In the genomic region with DNA sequence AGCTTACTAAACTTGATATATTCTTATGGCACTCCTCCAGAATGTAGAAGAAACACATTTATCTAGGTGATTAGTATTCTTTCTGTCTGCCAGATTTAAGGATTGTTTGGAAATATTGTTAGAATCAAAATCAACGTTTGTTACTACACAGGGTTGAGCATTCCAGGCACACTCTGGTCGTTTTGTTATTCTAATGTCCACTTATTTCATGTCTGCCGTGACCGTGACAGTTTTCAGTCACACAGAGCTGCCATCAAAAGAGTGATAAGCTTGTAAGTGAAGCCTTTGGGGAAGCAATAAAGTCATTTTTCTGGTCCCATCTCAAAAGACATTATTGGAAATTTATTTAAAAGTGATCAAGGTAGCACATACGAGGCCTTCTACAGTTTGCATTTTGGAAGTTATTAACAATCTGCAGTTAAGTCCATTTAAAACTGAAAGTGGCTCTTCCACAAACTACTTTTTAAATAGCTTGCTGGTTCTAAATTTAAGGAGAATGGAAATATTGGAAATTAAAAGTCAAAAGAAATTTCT, we compare ENCODE assay signal across 11 cellular contexts. TPM values are rescaled to one million over a fixed set of nuclear protein-coding genes. Genes with fewer than 3 reads are reported as not detected.
DNase-seq lines count a peak whose midpoint lies in the region; ATAC-seq and TF ChIP-seq lines count a peak whose summit lies in the region.
"Had no signal": no experiment of that assay in that cellular context is flagged by ENCODE, and none has a peak within 500 bp of the region (broad histone marks: within the 10 kb centered on the region; RNA-seq: fewer than 3 reads in every experiment).

No MANE protein-coding gene starts in this region.

- no peak overlapping the region for H3K4me3 ChIP-seq in CD8-positive, alpha-beta memory T cell (ENCODE audit: low read length)
- H3K4me3 ChIP-seq in astrocyte of the spinal cord (ENCODE audit: low read depth, low read length): no peak overlapping the region
- H3K4me3 ChIP-seq in right atrium auricular region: peak overlapping the region; percentile 1 to 16
- H3K4me3 ChIP-seq in gastrocnemius medialis: peak overlapping the region; percentile 35 to 46 (median 45)

- ATAC-seq in gastrocnemius medialis: peak in 1 of 2 donors; percentile 23

- TF ChIP-seq POLR2A in gastrocnemius medialis (IDR thresholded peaks at IDR 0.05): no peak

- H3K4me1 ChIP-seq in CD8-positive, alpha-beta memory T cell (ENCODE audit: insufficient read depth, low read length): no peaks in the 10 kb centered on the region
- H3K4me1 ChIP-seq in right atrium auricular region: peaks cover 0 to 82% of the 10 kb centered on the region in 2 donors
- peaks cover 85 to 89% of the 10 kb centered on the region in 2 donors for H3K4me1 ChIP-seq in gastrocnemius medialis

- no peaks in the 10 kb centered on the region for H3K27me3 ChIP-seq in CD8-positive, alpha-beta memory T cell (ENCODE audit: insufficient read depth, low read length, poor library complexity, severe bottlenecking)
- no peaks in the 10 kb centered on the region for H3K27me3 ChIP-seq in right atrium auricular region
- no peaks in the 10 kb centered on the region for H3K27me3 ChIP-seq in gastrocnemius medialis

- no peaks in the 10 kb centered on the region for H3K9me3 ChIP-seq in CD8-positive, alpha-beta memory T cell (ENCODE audit: low read length)
- H3K9me3 ChIP-seq in right atrium auricular region: no peaks in the 10 kb centered on the region
- H3K9me3 ChIP-seq in gastrocnemius medialis: no peaks in the 10 kb centered on the region

- CTCF ChIA-PET in CD8-positive, alpha-beta memory T cell (lab: Charles Lee): interaction anchor here (1.1 kb wide), 1 partner anchor 77 kb away, joined by 3 read pairs; no protein-coding TSS in a partner anchor

- in situ Hi-C loops in astrocyte of the spinal cord (cut with HindIII; ENCODE audit: low sequenced_read_pairs) (no loop called here), gastrocnemius medialis (cut with MboI; ENCODE audit: low sequenced_read_pairs in 4 of 4) (no loop called here)

- no peak overlapping the region for H3K4me3 Mint-ChIP-seq in CD8-positive, alpha-beta memory T cell
- no peak overlapping the region for H3K4me3 Mint-ChIP-seq in T-helper 2 cell treated with Interferon-gamma antibody and Interleukin-4, amounts not matched to agents 5 μg/mL and 100 μg/mL, for 36 hours

- no peaks in the 10 kb centered on the region for H3K4me1 Mint-ChIP-seq in CD8-positive, alpha-beta memory T cell
- H3K4me1 Mint-ChIP-seq in T-helper 2 cell treated with Interferon-gamma antibody and Interleukin-4, amounts not matched to agents 5 μg/mL and 100 μg/mL, for 36 hours (ENCODE audit: low read depth): no peaks in the 10 kb centered on the region

- intact Hi-C loops in gastrocnemius medialis (cut with DNase I; ENCODE audit: low total_unique reads): loop anchor here (2.0 to 5.0 kb wide), 2 partner anchors 70 to 217 kb away; no protein-coding TSS in a partner anchor

- no peak for DNase-seq in CD8-positive, alpha-beta memory T cell
- peak; percentile 15 for DNase-seq in astrocyte of the spinal cord (ENCODE audit: low read depth, low spot score)
- DNase-seq in right atrium auricular region (ENCODE audit: low spot score): no peak
- no peak for DNase-seq in gastrocnemius medialis
- no peak for DNase-seq in T-helper 2 cell treated with Interferon-gamma antibody and Interleukin-4, amounts not matched to agents 5 μg/mL and 100 μg/mL, for 36 hours (ENCODE audit: low spot score)
- no peak for DNase-seq in NCI-H146 (lab: John Stamatoyannopoulos, UW)
- no peak for DNase-seq in activated CD4-positive, alpha-beta T cell treated with anti-CD3 and anti-CD28 coated beads, Interleukin-2, amount 50 U/mL, for 4 hours
- no peak for DNase-seq in AG08395 (ENCODE audit: low spot score)
- DNase-seq: AML-193, midbrain, NCI-H1930 had no signal

- POLR2A ChIA-PET in CD8-positive, alpha-beta memory T cell (lab: Charles Lee): no interaction called here

- H3K27me3 Mint-ChIP-seq in CD8-positive, alpha-beta memory T cell: no peaks in the 10 kb centered on the region
- peaks cover 21% of the 10 kb centered on the region for H3K27me3 Mint-ChIP-seq in T-helper 2 cell treated with Interferon-gamma antibody and Interleukin-4, amounts not matched to agents 5 μg/mL and 100 μg/mL, for 36 hours (ENCODE audit: low read depth)

- H3K9me3 Mint-ChIP-seq in CD8-positive, alpha-beta memory T cell: no peaks in the 10 kb centered on the region
- no peaks in the 10 kb centered on the region for H3K9me3 Mint-ChIP-seq in T-helper 2 cell treated with Interferon-gamma antibody and Interleukin-4, amounts not matched to agents 5 μg/mL and 100 μg/mL, for 36 hours

- TF ChIP-seq CTCF in astrocyte of the spinal cord (IDR thresholded peaks at IDR 0.05; ENCODE audit: low read depth, low read length): no peak
- no peak for TF ChIP-seq CTCF in right atrium auricular region (IDR thresholded peaks at IDR 0.05)
- no peak for TF ChIP-seq CTCF in gastrocnemius medialis (IDR thresholded peaks at IDR 0.05 in 4 of 5, conservative IDR thresholded peaks at IDR 0.05 in 1 of 5)

- no peak overlapping the region for H3K27ac Mint-ChIP-seq in CD8-positive, alpha-beta memory T cell
- no peak overlapping the region for H3K27ac Mint-ChIP-seq in T-helper 2 cell treated with Interferon-gamma antibody and Interleukin-4, amounts not matched to agents 5 μg/mL and 100 μg/mL, for 36 hours

- H3K36me3 ChIP-seq in CD8-positive, alpha-beta memory T cell (ENCODE audit: insufficient read depth, low read length): no peaks in the 10 kb centered on the region
- H3K36me3 ChIP-seq in right atrium auricular region: no peaks in the 10 kb centered on the region
- no peaks in the 10 kb centered on the region for H3K36me3 ChIP-seq in gastrocnemius medialis

- peaks cover 0 to 1% (median 0%) of the 10 kb centered on the region in 3 donors for H3K36me3 Mint-ChIP-seq in CD8-positive, alpha-beta memory T cell
- no peaks in the 10 kb centered on the region for H3K36me3 Mint-ChIP-seq in T-helper 2 cell treated with Interferon-gamma antibody and Interleukin-4, amounts not matched to agents 5 μg/mL and 100 μg/mL, for 36 hours (ENCODE audit: low read depth)

- H3K27ac ChIP-seq in CD8-positive, alpha-beta memory T cell (ENCODE audit: low read depth, low read length): peak overlapping the region; percentile 29
- H3K27ac ChIP-seq in right atrium auricular region (peak overlapping the region; percentile 66 to 81), gastrocnemius medialis (peak overlapping the region; percentile 81 to 93 (median 88))

RNA-seq across cellular contexts. Expression of a gene that starts 38.0 kb away (rescaled TPM):
- total RNA-seq in CD8-positive, alpha-beta memory T cell: 1 to 10 TPM; 6.1 to 7.0 TPM
- 9.9 TPM for polyA plus RNA-seq in CD8-positive, alpha-beta memory T cell
- total RNA-seq in right atrium auricular region (10 to 100 TPM; 75.3 to 81.3 TPM), gastrocnemius medialis (10 to 100 TPM; 12.9 to 27.0 (median 26.6) TPM)

Comparison
In these comparisons a context has a peak if more than half of its experiments do, and no peak if none do; other contexts are left out.
1. H3K27ac ChIP-seq: peak in every context shown above with its lines; median percentile 88 in gastrocnemius medialis; 74 in right atrium auricular region; 29 in CD8-positive, alpha-beta memory T cell.
2. H3K4me3 ChIP-seq: peak in right atrium auricular region (2 of 2) and gastrocnemius medialis (4 of 4); none in CD8-positive, alpha-beta memory T cell (single experiment) and astrocyte of the spinal cord (single experiment).